ENCODE assay signal across 1 cellular context in genomic region chr1:67684526-67685066, GRCh38.
TF ChIP-seq lines count a peak whose summit lies in the region.

No MANE protein-coding gene starts in this region.

TF ChIP-seq in HEK293, 187 proteins besides CTCF, POLR2A, EP300 and RAD21 (continued from another document and continues in another):
- TF ChIP-seq ZNF433 (tag by site-specific recombination; IDR thresholded peaks at IDR 0.05; ENCODE audit: low read depth): no peak
- TF ChIP-seq ZNF501 (tag by site-specific recombination; IDR thresholded peaks at IDR 0.05): no peak
- TF ChIP-seq ZNF792 (tag by site-specific recombination; IDR thresholded peaks at IDR 0.05): no peak
- no peak for TF ChIP-seq ZNF404 (tag by site-specific recombination; IDR thresholded peaks at IDR 0.05)
- TF ChIP-seq SP3 (tag by site-specific recombination; IDR thresholded peaks at IDR 0.05): peak; percentile 88; the same call in 1 of the 2 replicates
- 0 out of 2 replicates have a peak, but pooled peaks have one; percentile 25 for TF ChIP-seq PRDM4 (tag by site-specific recombination; IDR thresholded peaks at IDR 0.05)
- TF ChIP-seq ZNF548 (tag by site-specific recombination; IDR thresholded peaks at IDR 0.05): no peak
- no peak for TF ChIP-seq ZNF677 (tag by site-specific recombination; IDR thresholded peaks at IDR 0.05)
- TF ChIP-seq ZNF639 (tag by site-specific recombination; IDR thresholded peaks at IDR 0.05): no peak
- peak; percentile 91 for TF ChIP-seq KLF9 (tag by site-specific recombination; IDR thresholded peaks at IDR 0.05; ENCODE audit: low read depth)
- no peak for TF ChIP-seq PRDM2 (tag by site-specific recombination; IDR thresholded peaks at IDR 0.05; ENCODE audit: borderline replicate concordance)
- no peak for TF ChIP-seq ZNF585B (tag by site-specific recombination; IDR thresholded peaks at IDR 0.05)
- no peak for TF ChIP-seq ZNF114 (tag by site-specific recombination; IDR thresholded peaks at IDR 0.05)
- no peak for TF ChIP-seq BCL11B (tag by site-specific recombination; IDR thresholded peaks at IDR 0.05; ENCODE audit: low read depth)
- TF ChIP-seq EGR2 (tag by site-specific recombination; IDR thresholded peaks at IDR 0.05; ENCODE audit: low read depth): 0 out of 2 replicates have a peak, but pooled peaks have one; percentile 14
- peak; percentile 89 for TF ChIP-seq PRDM10 (tag by site-specific recombination; IDR thresholded peaks at IDR 0.05)
- no peak for TF ChIP-seq ZNF280C (tag by site-specific recombination; IDR thresholded peaks at IDR 0.05)
- TF ChIP-seq ZNF701 (tag by site-specific recombination; IDR thresholded peaks at IDR 0.05): no peak
- no peak for TF ChIP-seq ZNF449 (tag by site-specific recombination; IDR thresholded peaks at IDR 0.05)
- no peak for TF ChIP-seq ZIC2 (tag by site-specific recombination; IDR thresholded peaks at IDR 0.05)
- TF ChIP-seq ZSCAN23 (tag by site-specific recombination; IDR thresholded peaks at IDR 0.05): no peak
- peak; percentile 96; the same call in 1 of the 2 replicates for TF ChIP-seq GLIS2 (tag by site-specific recombination; IDR thresholded peaks at IDR 0.05)
- no peak for TF ChIP-seq RBAK (tag by site-specific recombination; IDR thresholded peaks at IDR 0.05)
- TF ChIP-seq ZNF600 (tag by site-specific recombination; IDR thresholded peaks at IDR 0.05): no peak
- no peak for TF ChIP-seq KLF10 (tag by site-specific recombination; IDR thresholded peaks at IDR 0.05)
- TF ChIP-seq ZNF274 (IDR thresholded peaks at IDR 0.05; ENCODE audit: low read length): no peak
- TF ChIP-seq ZNF274 (tag by site-specific recombination; IDR thresholded peaks at IDR 0.05; ENCODE audit: borderline replicate concordance): no peak
- no peak for TF ChIP-seq FEZF1 (tag by site-specific recombination; IDR thresholded peaks at IDR 0.05)
- no peak for TF ChIP-seq YY1 (tag by site-specific recombination; IDR thresholded peaks at IDR 0.05)
- TF ChIP-seq ZNF146 (tag by site-specific recombination; IDR thresholded peaks at IDR 0.05): no peak
- no peak for TF ChIP-seq ZNF132 (tag by site-specific recombination; IDR thresholded peaks at IDR 0.05; ENCODE audit: borderline replicate concordance)
- peak; percentile 13; the same call in 1 of the 2 replicates for TF ChIP-seq KLF16 (tag by site-specific recombination; IDR thresholded peaks at IDR 0.05)
- TF ChIP-seq KLF7 (tag by site-specific recombination; IDR thresholded peaks at IDR 0.05; ENCODE audit: borderline replicate concordance): no peak
- no peak for TF ChIP-seq WT1 (tag by site-specific recombination; IDR thresholded peaks at IDR 0.05)
- no peak for TF ChIP-seq ZNF704 (tag by site-specific recombination; IDR thresholded peaks at IDR 0.05)
- TF ChIP-seq ZNF140 (tag by site-specific recombination; IDR thresholded peaks at IDR 0.05): no peak
- no peak for TF ChIP-seq ZNF76 (tag by site-specific recombination; IDR thresholded peaks at IDR 0.05; ENCODE audit: borderline replicate concordance, low read depth)
- no peak for TF ChIP-seq HIC1 (tag by site-specific recombination; IDR thresholded peaks at IDR 0.05)
